2 cellular contexts compared by ENCODE assay signal in the genomic region with DNA sequence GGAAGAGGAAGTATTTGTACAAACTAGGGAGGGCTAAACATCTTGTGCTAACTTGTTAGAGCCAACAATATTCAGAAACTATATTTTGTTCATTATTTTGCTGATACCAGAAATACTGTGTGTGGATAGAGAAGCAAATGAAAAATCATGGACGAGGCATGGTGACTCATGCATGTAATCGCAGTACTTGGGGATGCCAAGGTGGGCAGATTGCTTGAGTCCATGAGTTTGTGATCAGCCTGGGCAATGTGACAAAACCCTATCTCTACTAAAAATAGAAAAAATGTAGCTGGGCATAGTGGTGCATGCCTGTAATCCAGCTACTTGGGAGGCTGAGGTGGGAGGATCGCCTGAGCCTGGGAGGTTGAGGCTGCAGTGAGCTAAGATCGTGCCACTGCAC.
TF ChIP-seq lines count a peak whose summit lies in the region.

No MANE protein-coding gene starts in this region.

TF ChIP-seq in IMR-90, 13 proteins besides CTCF, POLR2A, EP300 and RAD21:
- TF ChIP-seq CHD1 (IDR thresholded peaks at IDR 0.05; ENCODE audit: low read depth, low read length) = no peak
- no peak for TF ChIP-seq BHLHE40 (IDR thresholded peaks at IDR 0.05; ENCODE audit: low read depth, low read length)
- no peak for TF ChIP-seq NFE2L2 (IDR thresholded peaks at IDR 0.05; ENCODE audit: low read depth, low read length)
- TF ChIP-seq MXI1 (IDR thresholded peaks at IDR 0.05; ENCODE audit: borderline replicate concordance, low read depth, low read length) = no peak
- no peak for TF ChIP-seq RFX5 (IDR thresholded peaks at IDR 0.05; ENCODE audit: low read depth, low read length)
- TF ChIP-seq CEBPB (IDR thresholded peaks at IDR 0.05; ENCODE audit: low read depth, low read length) = no peak

TF ChIP-seq in K562, 482 proteins besides CTCF, POLR2A, EP300 and RAD21:
- TF ChIP-seq POLR2G (IDR thresholded peaks at IDR 0.05; ENCODE audit: low read depth, low read length) (0 out of 2 replicates have a peak, but pooled peaks have one; percentile 30), ZNF431 (CRISPR knock-in tag; IDR thresholded peaks at IDR 0.05) (0 out of 2 replicates have a peak, but pooled peaks have one; percentile 32), CREB1 (IDR thresholded peaks at IDR 0.05) (no peak), CREB1 (CRISPR knock-in tag; IDR thresholded peaks at IDR 0.05) (0 out of 2 replicates have a peak, but pooled peaks have one; percentile 27)
- TF ChIP-seq, protein P1, sequence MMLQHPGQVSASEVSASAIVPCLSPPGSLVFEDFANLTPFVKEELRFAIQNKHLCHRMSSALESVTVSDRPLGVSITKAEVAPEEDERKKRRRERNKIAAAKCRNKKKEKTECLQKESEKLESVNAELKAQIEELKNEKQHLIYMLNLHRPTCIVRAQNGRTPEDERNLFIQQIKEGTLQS (IDR thresholded peaks at IDR 0.05) = 0 out of 2 replicates have a peak, but pooled peaks have one; percentile 9
- TF ChIP-seq, protein P1 (CRISPR knock-in tag; conservative IDR thresholded peaks at IDR 0.05) = no peak
- TF ChIP-seq, protein P2, sequence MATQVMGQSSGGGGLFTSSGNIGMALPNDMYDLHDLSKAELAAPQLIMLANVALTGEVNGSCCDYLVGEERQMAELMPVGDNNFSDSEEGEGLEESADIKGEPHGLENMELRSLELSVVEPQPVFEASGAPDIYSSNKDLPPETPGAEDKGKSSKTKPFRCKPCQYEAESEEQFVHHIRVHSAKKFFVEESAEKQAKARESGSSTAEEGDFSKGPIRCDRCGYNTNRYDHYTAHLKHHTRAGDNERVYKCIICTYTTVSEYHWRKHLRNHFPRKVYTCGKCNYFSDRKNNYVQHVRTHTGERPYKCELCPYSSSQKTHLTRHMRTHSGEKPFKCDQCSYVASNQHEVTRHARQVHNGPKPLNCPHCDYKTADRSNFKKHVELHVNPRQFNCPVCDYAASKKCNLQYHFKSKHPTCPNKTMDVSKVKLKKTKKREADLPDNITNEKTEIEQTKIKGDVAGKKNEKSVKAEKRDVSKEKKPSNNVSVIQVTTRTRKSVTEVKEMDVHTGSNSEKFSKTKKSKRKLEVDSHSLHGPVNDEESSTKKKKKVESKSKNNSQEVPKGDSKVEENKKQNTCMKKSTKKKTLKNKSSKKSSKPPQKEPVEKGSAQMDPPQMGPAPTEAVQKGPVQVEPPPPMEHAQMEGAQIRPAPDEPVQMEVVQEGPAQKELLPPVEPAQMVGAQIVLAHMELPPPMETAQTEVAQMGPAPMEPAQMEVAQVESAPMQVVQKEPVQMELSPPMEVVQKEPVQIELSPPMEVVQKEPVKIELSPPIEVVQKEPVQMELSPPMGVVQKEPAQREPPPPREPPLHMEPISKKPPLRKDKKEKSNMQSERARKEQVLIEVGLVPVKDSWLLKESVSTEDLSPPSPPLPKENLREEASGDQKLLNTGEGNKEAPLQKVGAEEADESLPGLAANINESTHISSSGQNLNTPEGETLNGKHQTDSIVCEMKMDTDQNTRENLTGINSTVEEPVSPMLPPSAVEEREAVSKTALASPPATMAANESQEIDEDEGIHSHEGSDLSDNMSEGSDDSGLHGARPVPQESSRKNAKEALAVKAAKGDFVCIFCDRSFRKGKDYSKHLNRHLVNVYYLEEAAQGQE (CRISPR knock-in tag; IDR thresholded peaks at IDR 0.05; ENCODE audit: low read depth) = no peak
